8 cellular contexts compared by ENCODE assay signal in the genomic region with DNA sequence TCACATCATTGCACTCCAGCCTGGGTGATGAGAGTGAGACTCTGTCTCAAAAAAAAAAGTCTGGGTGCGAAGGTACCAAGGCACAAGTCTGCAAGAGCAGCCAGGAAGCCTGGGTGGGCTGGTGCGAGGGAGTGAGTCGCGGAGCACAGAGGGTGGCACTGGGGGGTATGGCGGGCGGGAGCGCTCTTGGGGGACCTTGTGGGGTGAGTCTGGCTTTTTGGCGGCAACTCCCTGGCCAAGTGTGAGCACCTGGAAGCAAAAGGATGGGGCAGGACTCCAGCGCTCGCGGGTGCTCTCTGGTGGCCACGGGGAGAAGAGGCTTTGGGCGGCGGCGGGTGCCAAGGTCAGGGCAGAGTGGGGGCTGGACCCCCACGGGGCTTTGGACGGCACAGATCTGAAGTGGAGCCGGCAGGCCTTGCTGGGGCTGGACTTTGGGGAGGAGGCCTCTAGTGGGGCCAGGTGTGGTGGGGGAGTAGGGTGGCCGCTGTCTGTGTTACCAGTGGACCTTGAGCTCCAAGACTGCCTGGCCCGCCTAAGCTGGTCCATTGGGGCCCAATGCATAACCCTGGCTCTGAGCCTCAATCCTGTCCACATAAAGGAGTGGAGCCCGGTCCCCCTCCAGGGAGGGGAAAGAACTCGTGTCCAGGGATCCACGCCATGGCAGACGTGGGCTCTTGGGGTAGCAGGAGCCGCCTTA. TPM values are rescaled to one million over a fixed set of nuclear protein-coding genes. Genes with fewer than 3 reads are reported as not detected.
A peak's percentile ranks its signal among the peaks of the same experiment; 100 is the strongest.
DNase-seq lines count a peak whose midpoint lies in the region; ATAC-seq and TF ChIP-seq lines count a peak whose summit lies in the region.

No MANE protein-coding gene starts in this region.

- H3K4me3 ChIP-seq in DND-41 (ENCODE audit: low read depth in 1 of 2, low read length in 2 of 2): no peak overlapping the region
- H3K4me3 ChIP-seq in WI38 (ENCODE audit: low read depth, low read length): no peak overlapping the region
- no peak overlapping the region for H3K4me3 ChIP-seq in cardiac fibroblast (replicated peaks in 1 of 2; ENCODE audit: low read depth in 2 of 2, low read length in 2 of 2)
- H3K4me3 ChIP-seq in tibial nerve: no peak overlapping the region

- peak; percentile 53 for ATAC-seq in DND-41 (ENCODE audit: insufficient read depth, low read depth)

- H3K9ac ChIP-seq in DND-41 (ENCODE audit: low read depth, low read length): no peak overlapping the region

- WGBS in tibial nerve, 2 donors: 22 to 32% methylated on average over 24 of the region's 25 CpGs

- no peak overlapping the region for H2AFZ ChIP-seq in DND-41 (ENCODE audit: low read depth, low read length)

- H3K9me3 ChIP-seq in DND-41 (ENCODE audit: insufficient read depth, low read length, severe bottlenecking): no peaks in the 10 kb centered on the region
- no peaks in the 10 kb centered on the region for H3K9me3 ChIP-seq in tibial nerve

- peaks cover 26% of the 10 kb centered on the region for H3K79me2 ChIP-seq in DND-41 (ENCODE audit: insufficient read depth, low read length)

- TF ChIP-seq EP300 in tibial nerve (IDR thresholded peaks at IDR 0.05): no peak

- peak; percentile 67 for DNase-seq in DND-41
- DNase-seq in KG1 (lab: John Stamatoyannopoulos, UW): peak; percentile 32
- peak; percentile 49 to 56 for DNase-seq in cardiac fibroblast (ENCODE audit: low read depth in 2 of 2)
- peak; percentile 39 to 45 for DNase-seq in lung microvascular endothelial cell (ENCODE audit: low read depth in 2 of 2)
- DNase-seq in tibial nerve (ENCODE audit: low spot score in 2 of 2): no peak
- no peak for DNase-seq in pons (ENCODE audit: low spot score)
- DNase-seq in NCI-H526 treated with DMSO at 0.1 percent for 48 hours (lab: John Stamatoyannopoulos, UW): no peak

- H3K27ac ChIP-seq in DND-41 (ENCODE audit: low read length) (no peak overlapping the region; the same call in 1 of the 2 replicates), tibial nerve (peak overlapping the region in 2 of 4 donors; percentile 26 to 55)

- no peak for TF ChIP-seq POLR2A in tibial nerve (IDR thresholded peaks at IDR 0.05)

- H3K4me2 ChIP-seq in DND-41 (ENCODE audit: insufficient read depth, low read length): no peak overlapping the region

- H3K27me3 ChIP-seq in DND-41 (ENCODE audit: insufficient read depth, low read length, poor library complexity): no peaks in the 10 kb centered on the region
- H3K27me3 ChIP-seq in tibial nerve: no peaks in the 10 kb centered on the region

- H4K20me1 ChIP-seq in DND-41 (ENCODE audit: insufficient read depth, low read length): peaks cover 90% of the 10 kb centered on the region

- H3K36me3 ChIP-seq in DND-41 (ENCODE audit: insufficient read depth, low read length) (peaks cover 84% of the 10 kb centered on the region), tibial nerve (peaks cover 17 to 95% (median 48%) of the 10 kb centered on the region in 3 donors)

- H3K4me1 ChIP-seq in DND-41 (ENCODE audit: insufficient read depth, low read length): peaks cover 10% of the 10 kb centered on the region
- H3K4me1 ChIP-seq in tibial nerve: peaks cover 0 to 39% (median 8%) of the 10 kb centered on the region in 4 donors

- peak; percentile 59 for TF ChIP-seq CTCF in DND-41 (IDR thresholded peaks at IDR 0.05; ENCODE audit: borderline replicate concordance, extremely low read depth, low read length, poor library complexity, severe bottlenecking)
- peak; percentile 54 for TF ChIP-seq CTCF in WI38 (IDR thresholded peaks at IDR 0.05; ENCODE audit: low read depth, low read length)
- TF ChIP-seq CTCF in cardiac fibroblast (IDR thresholded peaks at IDR 0.05; ENCODE audit: low read depth, low read length): peak; percentile 85
- peak; percentile 28 to 69 (median 41) for TF ChIP-seq CTCF in tibial nerve (IDR thresholded peaks at IDR 0.05)

RNA-seq across cellular contexts. Expression of gene P2RY11, which starts 1.6 kb away (rescaled TPM):
- 1.1 and 1.8 TPM in 2 replicates for total RNA-seq in lung microvascular endothelial cell
- total RNA-seq in tibial nerve: 10 to 100 TPM in 1 of 4 donors, 1 to 10 TPM in 3; 2.1 to 19.5 (median 4.2) TPM

RNA-seq across cellular contexts. Expression of gene EIF3G, which starts 6.7 kb away (rescaled TPM):
- total RNA-seq in lung microvascular endothelial cell: 228 and 274 TPM in 2 replicates
- 100 to 1,000 TPM; 263 to 326 (median 290) TPM for total RNA-seq in tibial nerve

RNA-seq across cellular contexts. Expression of gene PPAN, which starts 6.9 kb away (rescaled TPM):
- total RNA-seq in lung microvascular endothelial cell (12.6 and 23.0 TPM in 2 replicates), tibial nerve (10 to 100 TPM; 25.7 to 45.3 (median 35.8) TPM)

RNA-seq across cellular contexts. Expression of gene ANGPTL6, which starts 10.6 kb away (rescaled TPM):
- total RNA-seq in lung microvascular endothelial cell (0.20 and 0.22 TPM in 2 replicates), tibial nerve (under 1 TPM in 3 of 4 donors, not detected in 1; 0.21 to 0.60 (median 0.22) TPM)

RNA-seq across cellular contexts. Expression of gene SHFL, which starts 26.9 kb away (rescaled TPM):
- total RNA-seq in lung microvascular endothelial cell (12.9 and 20.4 TPM in 2 replicates), tibial nerve (10 to 100 TPM; 25.1 to 58.6 (median 43.4) TPM)

Comparison
In these comparisons a context has a peak if more than half of its experiments do, and no peak if none do; other contexts are left out.
1. DNase-seq: peak in DND-41 (single experiment), KG1 (single experiment), cardiac fibroblast (2 of 2) and lung microvascular endothelial cell (2 of 2); none in tibial nerve (0 of 2), pons (single experiment) and NCI-H526 treated with DMSO at 0.1 percent for 48 hours (single experiment).
2. Peak in every context shown above with its lines, with median percentiles within 50 percentile points of each other: CTCF ChIP-seq.